In the genomic region with DNA sequence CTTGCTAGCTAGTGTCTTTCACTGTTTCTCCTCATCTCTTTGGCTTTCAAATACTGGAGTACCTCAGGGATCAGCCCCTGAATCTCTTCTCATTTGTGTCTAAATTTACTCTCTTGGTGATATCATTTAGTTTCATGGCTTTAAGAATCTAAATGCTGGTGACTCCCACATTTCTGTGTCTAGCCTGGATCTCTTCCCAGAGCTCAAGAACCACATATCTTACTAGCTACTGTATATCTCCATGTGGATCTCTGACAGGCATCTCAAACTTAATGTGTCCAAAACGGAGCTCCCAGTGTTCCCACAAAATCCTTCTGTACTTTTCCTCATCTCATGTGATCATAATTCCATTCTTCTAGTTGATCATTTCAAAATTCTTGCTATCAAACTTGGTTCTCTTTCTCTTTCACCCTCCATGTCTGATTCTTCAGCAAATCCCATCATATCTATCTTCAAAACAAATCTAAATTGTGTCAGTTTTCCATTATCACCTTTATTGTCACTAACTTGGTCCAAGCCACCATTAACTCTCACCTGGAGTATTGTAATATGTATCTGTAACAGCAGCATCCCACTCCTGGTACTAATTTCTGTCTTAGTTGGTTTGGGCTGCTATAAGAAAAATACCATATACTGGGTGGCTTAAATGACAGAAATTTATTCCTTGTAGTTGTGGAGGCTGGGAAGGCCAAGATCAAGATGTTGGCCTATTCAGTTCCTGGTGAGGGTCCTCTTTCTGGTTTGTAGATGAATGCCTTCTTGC, we compare ENCODE assay signal across 25 cellular contexts. TPM values are rescaled to one million over a fixed set of nuclear protein-coding genes. Genes with fewer than 3 reads are reported as not detected.
"Had no signal": no experiment of that assay in that cellular context is flagged by ENCODE, and none has a peak within 500 bp of the region (broad histone marks: within the 10 kb centered on the region; RNA-seq: fewer than 3 reads in every experiment).

No MANE protein-coding gene starts in this region.

- DNase-seq: activated CD4-positive, alpha-beta memory T cell treated with anti-CD3 and anti-CD28 coated beads, Interleukin-2, amount 10 ng/mL, durations not matched to agents 7 days and 5 days; activated CD4-positive, alpha-beta T cell treated with anti-CD3 and anti-CD28 coated beads for 1 hour; activated CD4-positive, alpha-beta T cell treated with anti-CD3 and anti-CD28 coated beads, Interleukin-2, amount 10 ng/mL, durations not matched to agents 7 days and 5 days; activated CD8-positive, alpha-beta memory T cell treated with anti-CD3 and anti-CD28 coated beads, Interleukin-2, amount 50 U/mL, for 48 hours; activated gamma-delta T cell treated with Interleukin-2 at 50 U/mL for 16 hours; activated T-cell treated with anti-CD3 and anti-CD28 coated beads, Interleukin-2, amount 50 U/mL, for 24 hours; body of pancreas; effector CD8-positive, alpha-beta T cell; erythroblast; foreskin keratinocyte; heart left ventricle; hypothalamus; immature natural killer cell; kidney; left colon; mammary epithelial cell; naive thymus-derived CD8-positive, alpha-beta T cell; occipital lobe; stimulated activated naive CD4-positive, alpha-beta T cell; T-helper 2 cell had no signal

- H3K27ac ChIP-seq: body of pancreas, foreskin keratinocyte, heart left ventricle, right atrium auricular region, tibial nerve had no signal

- H3K36me3 ChIP-seq: heart left ventricle, right atrium auricular region, tibial nerve had no signal

- H3K4me1 ChIP-seq: body of pancreas, foreskin keratinocyte, right atrium auricular region had no signal

- H3K27me3 ChIP-seq: body of pancreas, foreskin keratinocyte, heart left ventricle, right atrium auricular region, tibial nerve had no signal

- H3K4me3 ChIP-seq: body of pancreas, heart left ventricle, right atrium auricular region, tibial nerve had no signal

- FAIRE-seq: colon, kidney had no signal

- ATAC-seq: activated naive CD4-positive, alpha-beta T cell treated with anti-CD3 and anti-CD28 coated beads, Interleukin-2, amount 50 U/mL, for 72 hours; body of pancreas; foreskin keratinocyte; heart left ventricle; left colon; naive thymus-derived CD8-positive, alpha-beta T cell; WTC11 had no signal

RNA-seq across cellular contexts. Expression of gene CCDC170, which starts 45.9 kb away (rescaled TPM):
- total RNA-seq: activated CD4-positive, alpha-beta memory T cell treated with anti-CD3 and anti-CD28 coated beads, Interleukin-2, amount 10 ng/mL, durations not matched to agents 7 days and 5 days; activated CD4-positive, alpha-beta T cell treated with anti-CD3 and anti-CD28 coated beads, Interleukin-2, amount 10 ng/mL, durations not matched to agents 7 days and 5 days; activated naive CD4-positive, alpha-beta T cell treated with anti-CD3 and anti-CD28 coated beads, Interleukin-2, amount 50 U/mL, for 72 hours; foreskin keratinocyte; mammary epithelial cell; naive thymus-derived CD8-positive, alpha-beta T cell had no signal
